Comparison of ENCODE assay signal across 1 cellular context in genomic region chr12:51083140-51083833, GRCh38.
A peak's percentile ranks its signal among the peaks of the same experiment; 100 is the strongest.
TF ChIP-seq lines count a peak whose summit lies in the region.

Gene CSRNP2 (minus strand): TSS chr12:51083596. CDS start chr12:51076561, 7,035 bp downstream.

TF ChIP-seq in WTC11, 78 proteins besides CTCF, POLR2A, EP300 and RAD21 (continued from another document):
- TF ChIP-seq USF2 (CRISPR knock-in tag; IDR thresholded peaks at IDR 0.05) (0 out of 2 replicates have a peak, but pooled peaks have one; percentile 12), ZBTB21 (CRISPR knock-in tag; IDR thresholded peaks at IDR 0.05; ENCODE audit: borderline replicate concordance) (0 out of 2 replicates have a peak, but pooled peaks have one; percentile 44), TP53 (CRISPR knock-in tag; IDR thresholded peaks at IDR 0.05) (0 out of 2 replicates have a peak, but pooled peaks have one; percentile 65), FOXK1 (CRISPR knock-in tag; IDR thresholded peaks at IDR 0.05) (peak; percentile 57; the same call in 1 of the 2 replicates), AR (CRISPR knock-in tag; IDR thresholded peaks at IDR 0.05) (peak; percentile 54; the same call in 1 of the 2 replicates), IRF1 (CRISPR knock-in tag; IDR thresholded peaks at IDR 0.05) (0 out of 2 replicates have a peak, but pooled peaks have one; percentile 69), ATF2 (CRISPR knock-in tag; IDR thresholded peaks at IDR 0.05; ENCODE audit: borderline replicate concordance, low read depth) (no peak), EMX1 (CRISPR knock-in tag; IDR thresholded peaks at IDR 0.05) (0 out of 2 replicates have a peak, but pooled peaks have one; percentile 50), ZNF416 (CRISPR knock-in tag; IDR thresholded peaks at IDR 0.05) (peak; percentile 44; the same call in 1 of the 2 replicates), ZNF532 (CRISPR knock-in tag; IDR thresholded peaks at IDR 0.05; ENCODE audit: borderline replicate concordance) (no peak), FOXP1 (CRISPR knock-in tag; IDR thresholded peaks at IDR 0.05; ENCODE audit: borderline replicate concordance) (peak; percentile 90; the same call in 1 of the 2 replicates), E2F4 (CRISPR knock-in tag; IDR thresholded peaks at IDR 0.05; ENCODE audit: borderline replicate concordance, low read depth) (peak; percentile 52; the same call in 1 of the 2 replicates), E2F5 (CRISPR knock-in tag; IDR thresholded peaks at IDR 0.05) (no peak), CBFB (CRISPR knock-in tag; IDR thresholded peaks at IDR 0.05; ENCODE audit: low read depth) (0 out of 2 replicates have a peak, but pooled peaks have one; percentile 82), CDX4 (CRISPR knock-in tag; IDR thresholded peaks at IDR 0.05; ENCODE audit: borderline replicate concordance) (peak; percentile 47; the same call in 1 of the 2 replicates), ETV6 (CRISPR knock-in tag; IDR thresholded peaks at IDR 0.05) (peak; percentile 73), SP1 (CRISPR knock-in tag; conservative IDR thresholded peaks at IDR 0.05) (peak; percentile 69; the same call in 1 of the 2 replicates), ZNF121 (CRISPR knock-in tag; IDR thresholded peaks at IDR 0.05) (no peak), HMGXB4 (CRISPR knock-in tag; IDR thresholded peaks at IDR 0.05) (peak; percentile 80)
